ENCODE assay signal across 8 cellular contexts in genomic region chr20:3405696-3406358, GRCh38. TPM values are rescaled to one million over a fixed set of nuclear protein-coding genes. Genes with fewer than 3 reads are reported as not detected.
DNase-seq lines count a peak whose midpoint lies in the region; ATAC-seq, FAIRE-seq and TF ChIP-seq lines count a peak whose summit lies in the region.

No MANE protein-coding gene starts in this region.

- H3K27me3 Mint-ChIP-seq in CD14-positive monocyte (ENCODE audit: low read depth in 3 of 3): peaks cover 0 to 2% (median 0%) of the 10 kb centered on the region in 3 donors

- no peak for ATAC-seq in HG02885 (IDR thresholded peaks at IDR 0.05; ENCODE audit: poor library complexity, unreplicated experiment)

- TF ChIP-seq CTCF in CD14-positive monocyte (IDR thresholded peaks at IDR 0.05): no peak
- TF ChIP-seq CTCF in esophagus muscularis mucosa (IDR thresholded peaks at IDR 0.05): no peak
- no peak for TF ChIP-seq CTCF in osteoblast (IDR thresholded peaks at IDR 0.05; ENCODE audit: extremely low read depth, low read depth, low read length)

- WGBS in esophagus muscularis mucosa: 27% methylated on average over 3 of the region's 3 CpGs

- H3K4me2 ChIP-seq in osteoblast (ENCODE audit: insufficient read depth, low read length): peak overlapping the region; percentile 97

- peaks cover 70% of the 10 kb centered on the region for H3K79me2 ChIP-seq in osteoblast (ENCODE audit: insufficient read depth, low read length)

- H3K4me1 ChIP-seq in SJSA1 (replicated peaks): peaks cover 28% of the 10 kb centered on the region
- peaks cover 24 to 46% (median 41%) of the 10 kb centered on the region in 4 donors for H3K4me1 ChIP-seq in esophagus muscularis mucosa
- peaks cover 15% of the 10 kb centered on the region for H3K4me1 ChIP-seq in osteoblast (ENCODE audit: insufficient read depth, low read length)

- intact Hi-C loops in CD14-positive monocyte (cut with micrococcal nuclease): loop anchor here (2.0 to 5.0 kb wide), 3 partner anchors 65 to 151 kb away; partner anchors contain the start of gene ATRN (in 2 of the 2)
- intact Hi-C loops in esophagus muscularis mucosa (cut with DNase I): loop anchor here (5.0 kb wide), 1 partner anchor 66 kb away; the partner anchor contains the start of gene ATRN
- intact Hi-C loops in head of caudate nucleus (cut with DNase I): loop anchor here (5.0 kb wide), 1 partner anchor 66 kb away; the partner anchor contains the start of gene ATRN

- H3K4me1 Mint-ChIP-seq in CD14-positive monocyte: peaks cover 46% of the 10 kb centered on the region

- H3K9me3 Mint-ChIP-seq in CD14-positive monocyte: peaks cover 0 to 1% (median 0%) of the 10 kb centered on the region in 7 donors

- no peak for FAIRE-seq in GM19239 (lab: Jason Lieb, UNC)

- H3K27ac ChIP-seq in SJSA1: no peak overlapping the region
- H3K27ac ChIP-seq in esophagus muscularis mucosa (replicated peaks in 1 of 4): peak overlapping the region; percentile 94 to 97 (median 95)
- H3K27ac ChIP-seq in osteoblast (ENCODE audit: low read depth, low read length): peak overlapping the region; percentile 75

- TF ChIP-seq EP300 in esophagus muscularis mucosa (IDR thresholded peaks at IDR 0.05): no peak

- H3K27me3 ChIP-seq in SJSA1 (replicated peaks): no peaks in the 10 kb centered on the region
- H3K27me3 ChIP-seq in esophagus muscularis mucosa: no peaks in the 10 kb centered on the region
- no peaks in the 10 kb centered on the region for H3K27me3 ChIP-seq in osteoblast (ENCODE audit: insufficient read depth, low read length)

- no peak for TF ChIP-seq POLR2A in esophagus muscularis mucosa (IDR thresholded peaks at IDR 0.05; ENCODE audit: low read depth)

- H3K4me3 ChIP-seq in SJSA1 (peak overlapping the region; percentile 95), esophagus muscularis mucosa (peak overlapping the region; percentile 91 to 99 (median 96)), osteoblast (ENCODE audit: insufficient read depth, low read length) (peak overlapping the region; percentile 92)

- H3K36me3 ChIP-seq in SJSA1 (peaks cover 3% of the 10 kb centered on the region), esophagus muscularis mucosa (no peaks in the 10 kb centered on the region), osteoblast (ENCODE audit: insufficient read depth, low read length) (no peaks in the 10 kb centered on the region)

- H2AFZ ChIP-seq in osteoblast (ENCODE audit: low read length): peak overlapping the region; percentile 5

- H3K27ac Mint-ChIP-seq in CD14-positive monocyte: peak overlapping the region in 3 of 7 donors; percentile 73 to 92 (median 90)

- H4K20me1 ChIP-seq in osteoblast (ENCODE audit: insufficient read depth, low read length): peaks cover 23% of the 10 kb centered on the region

- H3K9me3 ChIP-seq in SJSA1 (replicated peaks) (no peaks in the 10 kb centered on the region), esophagus muscularis mucosa (no peaks in the 10 kb centered on the region), osteoblast (ENCODE audit: low read depth, low read length) (no peaks in the 10 kb centered on the region)

- peaks cover 2 to 12% of the 10 kb centered on the region in 2 donors for H3K36me3 Mint-ChIP-seq in CD14-positive monocyte

- DNase-seq in CD14-positive monocyte (ENCODE audit: low spot score) (no peak), SJSA1 (ENCODE audit: low read depth in 1 of 2, low spot score in 2 of 2) (no peak), esophagus muscularis mucosa (ENCODE audit: extremely low spot score) (no peak), osteoblast (ENCODE audit: insufficient read length, low spot score, missing footprints) (peak; percentile 63), NCI-H2107 treated with DMSO at 0.1 percent for 48 hours (lab: John Stamatoyannopoulos, UW; ENCODE audit: unreplicated experiment) (no peak), head of caudate nucleus (no peak), GM19239 (ENCODE audit: insufficient read length, low spot score) (no peak)

- peak overlapping the region; percentile 97 to 98 for H3K4me3 Mint-ChIP-seq in CD14-positive monocyte

RNA-seq across cellular contexts. Expression of gene DNAAF9, which starts 1.6 kb away (rescaled TPM):
- 1 to 10 TPM in 1 of 2 donors, under 1 TPM in 1; 0.53 to 1.2 TPM for polyA plus RNA-seq in CD14-positive monocyte
- 9.4 and 12.3 TPM in 2 replicates for total RNA-seq in SJSA1 (2014; rRNA removed; shearing (Covaris generic))
- total RNA-seq in esophagus muscularis mucosa (10 to 100 TPM; 29.5 to 51.9 (median 41.4) TPM), osteoblast (10.6 and 11.2 TPM in 2 replicates)
